ENCODE assay signal across 24 cellular contexts in genomic region chr13:112222971-112223370, GRCh38.
"Had no signal": no experiment of that assay in that cellular context is flagged by ENCODE, and none has a peak within 500 bp of the region (broad histone marks: within the 10 kb centered on the region; RNA-seq: fewer than 3 reads in every experiment).

No MANE protein-coding gene starts in this region.

- H3K36me3 ChIP-seq: ovary, right lobe of liver, sigmoid colon, stomach, tibial artery, transverse colon, vagina had no signal

- H3K27me3 ChIP-seq: ovary, right lobe of liver, sigmoid colon, tibial artery, vagina had no signal

- H2AFZ ChIP-seq: parathyroid adenoma had no signal

- H3K27ac ChIP-seq: ovary, parathyroid adenoma, psoas muscle, right lobe of liver, sigmoid colon, stomach, tibial artery, transverse colon, vagina had no signal

- H3K4me1 ChIP-seq: parathyroid adenoma, psoas muscle, right lobe of liver, sigmoid colon, stomach, tibial artery, transverse colon, vagina had no signal

- ATAC-seq: naive thymus-derived CD8-positive, alpha-beta T cell; natural killer cell treated with Interleukin-12 subunit alpha and Interleukin-12 subunit beta and Interleukin-15 and Interleukin-18, amount 100 ng/mL, for 72 hours; psoas muscle; right cardiac atrium; right lobe of liver; stimulated activated effector memory CD8-positive, alpha-beta T cell treated with anti-CD3 and anti-CD28 coated beads, Interleukin-12 subunit alpha, Interleukin-12 subunit beta, amount 100 ng/mL, for 72 hours; stimulated activated naive B cell treated with anti-CD40 and anti-IgM and Interleukin-4, amounts not matched to agents 10 μg/mL and 1 μg/mL and 100 μg/mL, for 72 hours had no signal

- FAIRE-seq: small intestine, urothelium cell line had no signal

- H3K9ac ChIP-seq: parathyroid adenoma had no signal

- H3K79me2 ChIP-seq: parathyroid adenoma had no signal

- DNase-seq: naive B cell; naive thymus-derived CD8-positive, alpha-beta T cell; nephron progenitor cell; occipital lobe; ovary; psoas muscle; right cardiac atrium; right lobe of liver; small intestine; stimulated activated CD4-positive, alpha-beta T cell treated with anti-CD3 and anti-CD28 coated beads, Interleukin-15, amount 100 ng/mL, for 24 hours; stimulated activated CD4-positive, alpha-beta T cell treated with anti-CD3 and anti-CD28 coated beads, Interleukin-2, amount 100 ng/mL, for 24 hours; stimulated activated CD4-positive, alpha-beta T cell treated with anti-CD3 and anti-CD28 coated beads, Interleukin-2, amount 100 ng/mL, for 48 hours; stimulated activated CD4-positive, alpha-beta T cell treated with anti-CD3 and anti-CD28 coated beads, Interleukin-4, amount 100 ng/mL, for 24 hours; stimulated activated naive B cell treated with anti-CD40 and anti-IgM and Interleukin-4, amounts not matched to agents 10 μg/mL and 1 μg/mL and 100 μg/mL, for 72 hours; stimulated activated naive CD4-positive, alpha-beta T cell treated with Interleukin-2 at 50 U/mL for 16 hours; stomach; transverse colon had no signal

- H3K4me3 ChIP-seq: ovary, psoas muscle, right lobe of liver, sigmoid colon, stomach, tibial artery, transverse colon, vagina had no signal

- H3K9me3 ChIP-seq: ovary, psoas muscle, right lobe of liver, sigmoid colon, stomach, tibial artery, transverse colon, vagina had no signal
